In the genomic region with DNA sequence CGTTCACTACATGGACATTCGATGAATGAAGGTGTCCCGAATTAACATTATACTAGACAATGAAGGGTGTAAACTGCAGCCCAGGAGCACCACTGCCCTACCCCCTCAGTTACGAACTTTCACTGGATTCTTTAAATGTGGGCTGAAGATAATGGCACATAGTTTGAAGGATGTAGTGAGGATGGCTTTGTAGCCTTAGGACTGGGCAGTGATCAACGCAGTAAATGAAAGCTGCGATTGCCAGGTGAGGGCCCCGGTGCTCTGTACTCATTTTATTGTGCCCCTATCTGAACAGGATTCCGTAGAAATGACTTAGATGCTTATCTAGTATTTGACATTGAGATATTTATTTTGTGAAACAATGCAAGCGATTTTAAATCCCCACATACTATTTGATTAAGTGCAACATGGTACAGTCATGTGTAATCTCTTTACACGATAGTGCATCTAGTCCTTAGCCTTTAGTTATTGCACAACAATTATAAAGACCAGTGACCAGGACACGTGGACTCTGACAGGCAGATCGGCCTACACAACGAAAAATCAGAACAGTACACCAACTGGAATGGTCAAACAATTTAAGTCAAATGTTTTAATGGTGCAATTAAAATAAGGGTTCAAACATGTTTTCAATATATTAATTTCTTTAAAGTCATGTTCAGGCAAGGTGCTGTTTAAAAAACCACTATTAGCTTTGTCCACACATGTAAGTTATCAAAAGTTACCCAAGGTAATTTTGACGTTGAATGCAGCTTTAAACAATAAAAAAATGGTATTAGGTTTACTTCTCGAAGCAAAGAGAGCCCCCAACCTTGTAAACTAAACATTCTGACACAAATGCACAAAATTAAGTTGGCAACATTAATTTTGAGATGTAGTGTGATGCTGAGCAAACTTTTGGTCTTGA, we compare ENCODE assay signal across 8 cellular contexts. TPM values are rescaled to one million over a fixed set of nuclear protein-coding genes. Genes with fewer than 3 reads are reported as not detected.
DNase-seq lines count a peak whose midpoint lies in the region; ATAC-seq and TF ChIP-seq lines count a peak whose summit lies in the region.

No MANE protein-coding gene starts in this region.

- no peak for TF ChIP-seq CTCF in VCaP (conservative IDR thresholded peaks at IDR 0.05)

- peak overlapping the region; percentile 97 for H3K27ac ChIP-seq in BLaER1
- H3K27ac ChIP-seq in VCaP: peak overlapping the region; percentile 98

- H3K4me2 ChIP-seq in BLaER1: peak overlapping the region; percentile 92

- peaks cover 33% of the 10 kb centered on the region for H3K36me3 ChIP-seq in BLaER1

- peak overlapping the region; percentile 91 for H3K4me3 ChIP-seq in BLaER1

- DNase-seq in HCEC 1CT: peak; percentile 34
- DNase-seq in left lobe of liver (ENCODE audit: low spot score): no peak
- DNase-seq in NCI-H526 treated with DMSO at 0.1 percent for 48 hours (lab: John Stamatoyannopoulos, UW): no peak
- DNase-seq in COLO668 (lab: John Stamatoyannopoulos, UW; ENCODE audit: unreplicated experiment): no peak
- no peak for DNase-seq in NCI-H1694 treated with DMSO at 0.1 percent for 48 hours (lab: John Stamatoyannopoulos, UW)

- no peaks in the 10 kb centered on the region for H3K9me3 ChIP-seq in BLaER1

- 0 out of 2 replicates have a peak, but pooled peaks cover 10% of the 10 kb centered on the region for H4K20me1 ChIP-seq in BLaER1

- no peaks in the 10 kb centered on the region for H3K27me3 ChIP-seq in BLaER1

- ATAC-seq in left lobe of liver (peak; percentile 26), HG02885 (IDR thresholded peaks at IDR 0.05; ENCODE audit: poor library complexity, unreplicated experiment) (no peak)

- H3K4me1 ChIP-seq in BLaER1: peaks cover 26% of the 10 kb centered on the region

- peak overlapping the region; percentile 99 for H3K9ac ChIP-seq in BLaER1

RNA-seq across cellular contexts. Expression of a gene that starts 17.4 kb away (rescaled TPM):
- 30.9 TPM for total RNA-seq in left lobe of liver
